ENCODE assay signal across 8 cellular contexts in genomic region chr19:58513694-58514563, GRCh38. TPM values are rescaled to one million over a fixed set of nuclear protein-coding genes. Genes with fewer than 3 reads are reported as not detected.
DNase-seq lines count a peak whose midpoint lies in the region; ATAC-seq and TF ChIP-seq lines count a peak whose summit lies in the region.

No MANE protein-coding gene starts in this region.

- H3K4me1 ChIP-seq in adipocyte (ENCODE audit: control insufficient read depth, insufficient read depth, low read length), result peaks cover 29% of the 10 kb centered on the region
- H3K4me1 ChIP-seq in heart right ventricle, result peaks cover 11 to 54% (median 39%) of the 10 kb centered on the region in 9 donors
- H3K4me1 ChIP-seq in transverse colon, result peaks cover 25 to 43% (median 34%) of the 10 kb centered on the region in 4 donors

- WGBS in heart right ventricle, 2 donors, result 19 to 35% methylated on average over 65 of the region's 66 CpGs
- WGBS in transverse colon (ENCODE audit: low coverage in 1 of 2), 2 donors, result 9% methylated on average over 65 of the region's 66 CpGs; no CpG with 5 or more reads in 1 of the 2 donors

- H3K4me2 ChIP-seq in SU-DHL-6 (ENCODE audit: low read depth, low read length, poor library complexity, severe bottlenecking), result peak overlapping the region; percentile 96

- intact Hi-C loops in heart right ventricle (cut with DNase I), result no loop called here
- intact Hi-C loops in posterior cingulate gyrus (cut with DNase I), result no loop called here
- intact Hi-C loops in transverse colon (cut with DNase I; ENCODE audit: low total_unique reads), result no loop called here

- TF ChIP-seq CTCF in SU-DHL-6 (IDR thresholded peaks at IDR 0.05; ENCODE audit: insufficient read depth, low read length, poor library complexity, severe bottlenecking) (peak; percentile 95), heart right ventricle (IDR thresholded peaks at IDR 0.05) (peak; percentile 73 to 96 (median 86)), transverse colon (IDR thresholded peaks at IDR 0.05) (peak; percentile 75 to 95 (median 94))

- no peaks in the 10 kb centered on the region for H3K9me3 ChIP-seq in SU-DHL-6 (ENCODE audit: insufficient read depth, low read length)
- H3K9me3 ChIP-seq in adipocyte (ENCODE audit: control insufficient read depth, low read length), result no peaks in the 10 kb centered on the region
- no peaks in the 10 kb centered on the region for H3K9me3 ChIP-seq in heart right ventricle
- H3K9me3 ChIP-seq in transverse colon, result no peaks in the 10 kb centered on the region

- in situ Hi-C loops in transverse colon (cut with MboI; ENCODE audit: low pct_ligation_motif_present in 1 of 4, low pct_unique_long_range_greater_than_20kb in 1 of 4, low sequenced_read_pairs in 3 of 4), result no loop called here

- H3K27ac ChIP-seq in SU-DHL-6 (ENCODE audit: low read depth, low read length) (peak overlapping the region; percentile 64), heart right ventricle (peak overlapping the region in 9 of 10 donors; percentile 21 to 72 (median 47)), transverse colon (peak overlapping the region; percentile 48 to 84 (median 80))

- H3K27me3 ChIP-seq in H7 (ENCODE audit: control insufficient read depth, insufficient read depth, low read length) (no peaks in the 10 kb centered on the region), SU-DHL-6 (ENCODE audit: low read length) (no peaks in the 10 kb centered on the region), adipocyte (replicated peaks; ENCODE audit: control insufficient read depth, insufficient read depth, low read length) (no peaks in the 10 kb centered on the region), heart right ventricle (no peaks in the 10 kb centered on the region), transverse colon (no peaks in the 10 kb centered on the region)

- H3K9ac ChIP-seq in SU-DHL-6 (ENCODE audit: low read length) (peak overlapping the region; percentile 97), adipocyte (ENCODE audit: low read length) (peak overlapping the region; percentile 88)

- no peaks in the 10 kb centered on the region; the same call in 1 of the 2 replicates for H3K36me3 ChIP-seq in H7 (replicated peaks; ENCODE audit: control insufficient read depth, insufficient read depth, low read length)
- H3K36me3 ChIP-seq in SU-DHL-6 (ENCODE audit: low read length), result no peaks in the 10 kb centered on the region
- H3K36me3 ChIP-seq in adipocyte (ENCODE audit: control insufficient read depth, insufficient read depth, low read length, severe bottlenecking), result peaks cover 9% of the 10 kb centered on the region
- peaks cover 0 to 32% (median 16%) of the 10 kb centered on the region in 9 donors for H3K36me3 ChIP-seq in heart right ventricle
- H3K36me3 ChIP-seq in transverse colon, result peaks cover 0 to 6% (median 0%) of the 10 kb centered on the region in 4 donors

- H4K20me1 ChIP-seq in SU-DHL-6 (ENCODE audit: low read depth, low read length), result no peaks in the 10 kb centered on the region

- no peak for TF ChIP-seq EP300 in transverse colon (IDR thresholded peaks at IDR 0.05; ENCODE audit: low read depth)

- DNase-seq in Daoy (ENCODE audit: low read depth) (peak; percentile 77), H7 (peak; percentile 99), NCI-H1048 (lab: John Stamatoyannopoulos, UW) (peak; percentile 85), adipocyte (ENCODE audit: low read depth) (peak; percentile 82), heart right ventricle (peak; percentile 77 to 92), posterior cingulate gyrus (peak; percentile 74 to 99 (median 88)), transverse colon (peak; percentile 94)

- ATAC-seq in heart right ventricle, result peak; percentile 81 to 91 (median 88)

- no peaks in the 10 kb centered on the region for H3K9me2 ChIP-seq in SU-DHL-6 (replicated peaks; ENCODE audit: insufficient read depth, low read length)

- H3F3A ChIP-seq in SU-DHL-6 (ENCODE audit: insufficient read depth), result peaks cover 5% of the 10 kb centered on the region; the same call in 1 of the 2 replicates

- H3K4me3 ChIP-seq in H7 (ENCODE audit: insufficient read depth, low read depth, low read length) (peak overlapping the region; percentile 53), SU-DHL-6 (ENCODE audit: insufficient read depth, low read length, poor library complexity, severe bottlenecking) (peak overlapping the region; percentile 84), adipocyte (ENCODE audit: low read length) (peak overlapping the region; percentile 76), heart right ventricle (peak overlapping the region in 9 of 10 donors; percentile 30 to 54 (median 49)), transverse colon (peak overlapping the region; percentile 15 to 43 (median 36))

- peaks cover 15% of the 10 kb centered on the region for H3K79me2 ChIP-seq in SU-DHL-6 (ENCODE audit: insufficient read depth, low read length)

- peak overlapping the region; percentile 78 for H2AFZ ChIP-seq in SU-DHL-6 (ENCODE audit: low read depth, low read length, severe bottlenecking)

- peak; percentile 21 for TF ChIP-seq POLR2A in transverse colon (IDR thresholded peaks at IDR 0.05)

RNA-seq across cellular contexts. Expression of gene SLC27A5, which starts 2.1 kb away (rescaled TPM):
- 1.6 and 3.4 TPM in 2 replicates for total RNA-seq in Daoy (2014; rRNA removed; shearing (Covaris generic))
- total RNA-seq in H7 (2014; rRNA removed; shearing (Covaris generic)), result 19.4 and 23.9 TPM in 2 replicates
- 1 to 10 TPM; 2.2 to 4.9 (median 3.9) TPM for total RNA-seq in heart right ventricle
- 1 to 10 TPM; 7.4 to 7.9 TPM for polyA plus RNA-seq in heart right ventricle
- total RNA-seq in transverse colon, result 1 to 10 TPM in 3 of 4 donors, not detected in 1; 3.3 to 5.0 (median 4.4) TPM

RNA-seq across cellular contexts. Expression of gene ZBTB45, which starts 5.7 kb away (rescaled TPM):
- total RNA-seq in Daoy (2014; rRNA removed; shearing (Covaris generic)), result 4.8 and 4.9 TPM in 2 replicates
- 12.6 and 20.4 TPM in 2 replicates for total RNA-seq in H7 (2014; rRNA removed; shearing (Covaris generic))
- 10 to 100 TPM in 5 of 10 donors, 1 to 10 TPM in 5; 7.7 to 13.3 (median 9.7) TPM for total RNA-seq in heart right ventricle
- 1 to 10 TPM; 7.1 to 8.7 TPM for polyA plus RNA-seq in heart right ventricle
- total RNA-seq in transverse colon, result 10 to 100 TPM; 12.8 to 24.7 (median 18.1) TPM

RNA-seq across cellular contexts. Expression of gene TRIM28, which starts 29.9 kb away (rescaled TPM):
- 575 and 591 TPM in 2 replicates for total RNA-seq in Daoy (2014; rRNA removed; shearing (Covaris generic))
- total RNA-seq in H7 (2014; rRNA removed; shearing (Covaris generic)), result 1,648 and 1,979 TPM in 2 replicates
- total RNA-seq in heart right ventricle, result 100 to 1,000 TPM; 121 to 163 (median 150) TPM
- polyA plus RNA-seq in heart right ventricle, result 100 to 1,000 TPM; 105 to 129 TPM
- 100 to 1,000 TPM; 180 to 694 (median 297) TPM for total RNA-seq in transverse colon

RNA-seq across cellular contexts. Expression of gene ZNF446, which starts 37.8 kb away (rescaled TPM):
- 8.3 and 16.4 TPM in 2 replicates for total RNA-seq in Daoy (2014; rRNA removed; shearing (Covaris generic))
- total RNA-seq in H7 (2014; rRNA removed; shearing (Covaris generic)), result 7.4 and 8.4 TPM in 2 replicates
- 1 to 10 TPM; 4.2 to 7.0 (median 5.1) TPM for total RNA-seq in heart right ventricle
- polyA plus RNA-seq in heart right ventricle, result 10 to 100 TPM in 1 of 2 donors, 1 to 10 TPM in 1; 7.1 to 11.1 TPM
- 10 to 100 TPM in 3 of 4 donors, 1 to 10 TPM in 1; 2.8 to 54.6 (median 18.1) TPM for total RNA-seq in transverse colon

RNA-seq across cellular contexts. Expression of gene CHMP2A, which starts 41.0 kb away (rescaled TPM):
- total RNA-seq in Daoy (2014; rRNA removed; shearing (Covaris generic)), result 103 and 127 TPM in 2 replicates
- total RNA-seq in H7 (2014; rRNA removed; shearing (Covaris generic)), result 85.9 and 96.2 TPM in 2 replicates
- 100 to 1,000 TPM; 123 to 151 (median 131) TPM for total RNA-seq in heart right ventricle
- 100 to 1,000 TPM; 239 to 349 TPM for polyA plus RNA-seq in heart right ventricle
- total RNA-seq in transverse colon, result 100 to 1,000 TPM in 3 of 4 donors, 10 to 100 TPM in 1; 24.7 to 194 (median 141) TPM

Comparison
In these comparisons a context has a peak if more than half of its experiments do, and no peak if none do; other contexts are left out.
1. Peak in every context shown above with its lines: DNase-seq, ATAC-seq, H3K4me3 ChIP-seq and H3K27ac ChIP-seq.